Comparison of ENCODE assay signal across 8 cellular contexts in genomic region chr1:206685256-206685748, GRCh38. TPM values are rescaled to one million over a fixed set of nuclear protein-coding genes. Genes with fewer than 3 reads are reported as not detected.
DNase-seq lines count a peak whose midpoint lies in the region; ATAC-seq and TF ChIP-seq lines count a peak whose summit lies in the region.

No MANE protein-coding gene starts in this region.

- no peak overlapping the region for H2BK20ac ChIP-seq in IMR-90 (ENCODE audit: low read depth, low read length)

- 0% methylated on average over 16 of the region's 60 CpGs; no CpG with 5 or more reads in 1 of the 2 experiments for WGBS in IMR-90 (ENCODE audit: extremely low coverage in 2 of 2, insufficient read length in 1 of 2), 2 experiments

- H3K9me3 ChIP-seq in IMR-90 (ENCODE audit: control insufficient read depth, insufficient read depth, low read length): no peaks in the 10 kb centered on the region
- H3K9me3 ChIP-seq in fibroblast of lung (ENCODE audit: control insufficient read depth, insufficient read depth, low read depth, low read length): no peaks in the 10 kb centered on the region
- H3K9me3 ChIP-seq in neuron (ENCODE audit: low read length): no peaks in the 10 kb centered on the region

- DNase-seq in IMR-90 (peak; percentile 53), fibroblast of lung (ENCODE audit: low read depth in 2 of 2) (peak in 1 of 2 donors; percentile 42), SIG-M5 treated with dmso at 0.1 percent for 504 hours (lab: John Stamatoyannopoulos, UW; ENCODE audit: unreplicated experiment) (no peak), ACHN (no peak)
- DNase-seq in activated T-cell treated with anti-CD3 and anti-CD28 coated beads, Interleukin-2, amount 50 U/mL, for 1 hour: peak; percentile 59

- no peak for TF ChIP-seq RAD21 in IMR-90 (IDR thresholded peaks at IDR 0.05; ENCODE audit: low read length)

- H4K8ac ChIP-seq in IMR-90 (ENCODE audit: low read depth in 2 of 2, low read length in 2 of 2): peak overlapping the region; percentile 67 to 86; a peak in 3 of 4 replicates

- H2BK120ac ChIP-seq in IMR-90 (ENCODE audit: low read depth, low read length): peak overlapping the region; percentile 48; the same call in 1 of the 2 replicates

- ATAC-seq in GM18909 (IDR thresholded peaks at IDR 0.05; ENCODE audit: poor library complexity, unreplicated experiment): peak; percentile 23
- peak; percentile 48 for ATAC-seq in IMR-90 (ENCODE audit: low read depth)

- H3K36me3 ChIP-seq in IMR-90 (ENCODE audit: control insufficient read depth, insufficient read depth, low read length) (no peaks in the 10 kb centered on the region), fibroblast of lung (ENCODE audit: control insufficient read depth, insufficient read depth, low read length) (no peaks in the 10 kb centered on the region), neuron (ENCODE audit: insufficient read depth, low read length) (no peaks in the 10 kb centered on the region)

- CTCF ChIA-PET in IMR-90 (lab: Yijun Ruan, JAX): no interaction called here

- peak; percentile 69; the same call in 1 of the 2 replicates for TF ChIP-seq POLR2A in IMR-90 (IDR thresholded peaks at IDR 0.05; ENCODE audit: low read depth, low read length)

- BruUV-seq in IMR-90 (replicated peaks; lab: Mats Ljungman, UMichigan): no TSS peak

- peaks cover 0 to 41% of the 10 kb centered on the region in 2 experiments; a peak in 2 of 4 replicates for H3K79me1 ChIP-seq in IMR-90 (ENCODE audit: low read depth in 1 of 2, low read length in 2 of 2)

- peak overlapping the region; percentile 73 for H2AFZ ChIP-seq in IMR-90 (replicated peaks; ENCODE audit: low read length, poor library complexity)
- no peak overlapping the region for H2AFZ ChIP-seq in fibroblast of lung (ENCODE audit: low read length)
- H2AFZ ChIP-seq in neuron (ENCODE audit: low read depth, low read length): no peak overlapping the region

- H2BK15ac ChIP-seq in IMR-90 (ENCODE audit: low read depth, low read length): no peak overlapping the region

- H3K9me1 ChIP-seq in IMR-90 (ENCODE audit: insufficient read depth, low read length): peaks cover 23% of the 10 kb centered on the region

- H3K4me3 ChIP-seq in IMR-90 (ENCODE audit: insufficient read depth, low read depth, low read length) (peak overlapping the region; percentile 88), fibroblast of lung (replicated peaks in 1 of 4; ENCODE audit: control extremely low read depth in 1 of 4, insufficient read depth in 1 of 4, low read depth in 3 of 4, low read length in 4 of 4) (peak overlapping the region; percentile 76 to 87 (median 82)), neuron (ENCODE audit: low read length) (peak overlapping the region; percentile 82)

- H3K4me2 ChIP-seq in IMR-90 (ENCODE audit: low read depth, low read length) (peak overlapping the region; percentile 70), fibroblast of lung (ENCODE audit: extremely low read depth, insufficient read depth, low read length) (no peak overlapping the region)

- in situ Hi-C loops in IMR-90 (cut with MboI; ENCODE audit: low sequenced_read_pairs) (no loop called here), ACHN (cut with HindIII; ENCODE audit: low pct_ligation_motif_present, low pct_unique_long_range_greater_than_20kb, low sequenced_read_pairs) (no loop called here)

- peak overlapping the region; percentile 81 for H3K4ac ChIP-seq in IMR-90 (ENCODE audit: low read depth, low read length)

- H4K91ac ChIP-seq in IMR-90 (ENCODE audit: insufficient read depth, low read depth, low read length): peak overlapping the region; percentile 90

- H3K18ac ChIP-seq in IMR-90 (ENCODE audit: low read depth, low read length): peak overlapping the region; percentile 92

- H3K27ac ChIP-seq in 22Rv1 (peak overlapping the region; percentile 80), IMR-90 (ENCODE audit: insufficient read depth, low read length) (peak overlapping the region; percentile 100), fibroblast of lung (ENCODE audit: insufficient read depth, low read length) (peak overlapping the region; percentile 95)

- no peaks in the 10 kb centered on the region; the same call in 1 of the 2 replicates for H3K27me3 ChIP-seq in IMR-90 (ENCODE audit: control insufficient read depth, insufficient read depth, low read length)
- H3K27me3 ChIP-seq in fibroblast of lung (ENCODE audit: control insufficient read depth, insufficient read depth, low read length): peaks cover 6% of the 10 kb centered on the region
- peaks cover 31% of the 10 kb centered on the region for H3K27me3 ChIP-seq in neuron (ENCODE audit: insufficient read depth, low read length)

- peak overlapping the region; percentile 84 for H3K23ac ChIP-seq in IMR-90 (ENCODE audit: low read depth, low read length)

- H3K9ac ChIP-seq in IMR-90 (ENCODE audit: low read depth, low read length) (peak overlapping the region; percentile 100), fibroblast of lung (ENCODE audit: insufficient read depth, low read length) (peak overlapping the region; percentile 95)

- intact Hi-C loops in IMR-90 (cut with micrococcal nuclease): loop anchor here (5.0 kb wide), 1 partner anchor 37 kb away; no protein-coding TSS in a partner anchor

- peak overlapping the region; percentile 85 for H2AK5ac ChIP-seq in IMR-90 (ENCODE audit: low read depth, low read length)

- dilution Hi-C loops in IMR-90 (cut with HindIII; ENCODE audit: low sequenced_read_pairs, unreplicated experiment): no loop called here

- POLR2A ChIA-PET in IMR-90 (lab: Charles Lee; ENCODE audit: unreplicated experiment): no interaction called here

- H2AK9ac ChIP-seq in IMR-90 (replicated peaks; ENCODE audit: low read depth, low read length, poor library complexity): peak overlapping the region; percentile 85

- H4K5ac ChIP-seq in IMR-90 (ENCODE audit: low read depth, low read length): peak overlapping the region; percentile 32; the same call in 1 of the 2 replicates

- peak overlapping the region; percentile 93; the same call in 1 of the 2 replicates for H3K56ac ChIP-seq in IMR-90 (ENCODE audit: extremely low read depth, insufficient read depth, low read length)

- H3K14ac ChIP-seq in IMR-90 (replicated peaks; ENCODE audit: low read depth, low read length): peak overlapping the region; percentile 92

- peaks cover 47% of the 10 kb centered on the region for H4K20me1 ChIP-seq in IMR-90 (ENCODE audit: insufficient read depth, low read length)
- H4K20me1 ChIP-seq in fibroblast of lung (ENCODE audit: control insufficient read depth, extremely low read depth, insufficient read depth, low read length): no peaks in the 10 kb centered on the region

- peak overlapping the region; percentile 80 for H2BK5ac ChIP-seq in IMR-90 (ENCODE audit: low read depth, low read length, poor library complexity, severe bottlenecking)

- TF ChIP-seq CTCF in 22Rv1 (IDR thresholded peaks at IDR 0.05): no peak
- TF ChIP-seq CTCF in IMR-90 (conservative IDR thresholded peaks at IDR 0.05; ENCODE audit: low read depth, low read length): no peak
- TF ChIP-seq CTCF in fibroblast of lung (conservative IDR thresholded peaks at IDR 0.05 in 1 of 2, IDR thresholded peaks at IDR 0.05 in 1 of 2; ENCODE audit: low read depth in 1 of 2, low read length in 2 of 2): no peak

- H3K79me2 ChIP-seq in fibroblast of lung (ENCODE audit: control insufficient read depth, insufficient read depth, low read length): peaks cover 48% of the 10 kb centered on the region

- peaks cover 21% of the 10 kb centered on the region for H3K4me1 ChIP-seq in IMR-90 (ENCODE audit: control insufficient read depth, insufficient read depth, low read length)
- peaks cover 14% of the 10 kb centered on the region for H3K4me1 ChIP-seq in fibroblast of lung (ENCODE audit: control insufficient read depth, extremely low read depth, insufficient read depth, low read length)
- H3K4me1 ChIP-seq in neuron (ENCODE audit: insufficient read depth, low read length): peaks cover 32% of the 10 kb centered on the region

TF ChIP-seq in IMR-90, 13 proteins besides CTCF, POLR2A, EP300 and RAD21:
- TF ChIP-seq CEBPB (IDR thresholded peaks at IDR 0.05; ENCODE audit: low read depth, low read length): no peak
- TF ChIP-seq MAZ (IDR thresholded peaks at IDR 0.05; ENCODE audit: borderline replicate concordance, low read depth, low read length): 0 out of 2 replicates have a peak, but pooled peaks have one; percentile 16
- TF ChIP-seq MAFK (IDR thresholded peaks at IDR 0.05; ENCODE audit: low read depth, low read length): no peak
- 0 out of 2 replicates have a peak, but pooled peaks have one; percentile 96 for TF ChIP-seq CHD1 (IDR thresholded peaks at IDR 0.05; ENCODE audit: low read depth, low read length)

RNA-seq across cellular contexts. Expression of gene MAPKAPK2, which starts 0.6 kb away (rescaled TPM):
- total RNA-seq in IMR-90 (2012; rRNA removed): 50.8 and 56.5 TPM in 2 replicates
- 60.7 and 66.4 TPM in 2 replicates for polyA plus RNA-seq in IMR-90 (2012; rRNA removed)
- polyA plus RNA-seq in IMR-90 (2012; cell fraction: cytosol; rRNA removed): 42.3 and 56.1 TPM in 2 replicates
- polyA plus RNA-seq in IMR-90 (2012; cell fraction: nucleus; rRNA removed; ENCODE audit: low replicate concordance): 86.1 and 91.5 TPM in 2 replicates
- 31.3 and 51.9 TPM in 2 replicates for total RNA-seq in fibroblast of lung
- 74.4 and 85.7 TPM in 2 replicates for polyA plus RNA-seq in fibroblast of lung
- 65.5 and 70.1 TPM in 2 replicates for polyA plus RNA-seq in fibroblast of lung (2012)
- 138 and 201 TPM in 2 replicates for polyA minus RNA-seq in fibroblast of lung (ENCODE audit: low replicate concordance)

RNA-seq across cellular contexts. Expression of gene DYRK3, which starts 50.0 kb away (rescaled TPM):
- total RNA-seq in IMR-90 (2012; rRNA removed) (21.1 and 22.0 TPM in 2 replicates), fibroblast of lung (28.5 and 38.5 TPM in 2 replicates)
- polyA plus RNA-seq in IMR-90 (2012; rRNA removed) (4.6 and 5.5 TPM in 2 replicates), fibroblast of lung (9.3 and 10.2 TPM in 2 replicates)
- polyA plus RNA-seq in IMR-90 (2012; cell fraction: cytosol; rRNA removed): 2.2 and 3.2 TPM in 2 replicates
- polyA plus RNA-seq in IMR-90 (2012; cell fraction: nucleus; rRNA removed; ENCODE audit: low replicate concordance): 2.4 and 9.7 TPM in 2 replicates
- 10.7 and 11.2 TPM in 2 replicates for polyA plus RNA-seq in fibroblast of lung (2012)
- polyA minus RNA-seq in fibroblast of lung (ENCODE audit: low replicate concordance): 5.9 and 8.1 TPM in 2 replicates

Comparison
In these comparisons a context has a peak if more than half of its experiments do, and no peak if none do; other contexts are left out.
1. DNase-seq: peak in IMR-90 (single experiment) and activated T-cell treated with anti-CD3 and anti-CD28 coated beads, Interleukin-2, amount 50 U/mL, for 1 hour (single experiment); none in SIG-M5 treated with dmso at 0.1 percent for 504 hours (single experiment) and ACHN (single experiment).
2. Peak in every context shown above with its lines, with median percentiles within 50 percentile points of each other: H3K27ac ChIP-seq and H3K4me3 ChIP-seq.